ENCODE assay signal across 11 cellular contexts in genomic region chr6:31179896-31180295, GRCh38. TPM values are rescaled to one million over a fixed set of nuclear protein-coding genes. Genes with fewer than 3 reads are reported as not detected.
A peak's percentile ranks its signal among the peaks of the same experiment; 100 is the strongest.
DNase-seq lines count a peak whose midpoint lies in the region; ATAC-seq and TF ChIP-seq lines count a peak whose summit lies in the region.
"Had no signal": no experiment of that assay in that cellular context is flagged by ENCODE, and none has a peak within 500 bp of the region (broad histone marks: within the 10 kb centered on the region; RNA-seq: fewer than 3 reads in every experiment).

No MANE protein-coding gene starts in this region.

- H3K36me3 ChIP-seq in BJ (ENCODE audit: control insufficient read depth, insufficient read depth, low read length) (no peaks in the 10 kb centered on the region), OCI-LY3 (replicated peaks; ENCODE audit: low read depth, low read length) (peaks cover 8% of the 10 kb centered on the region), parathyroid adenoma (ENCODE audit: control insufficient read depth, insufficient read depth, low read length) (no peaks in the 10 kb centered on the region)
- H3K36me3 ChIP-seq in effector memory CD4-positive, alpha-beta T cell (ENCODE audit: control insufficient read depth, insufficient read depth, low read length), result no peaks in the 10 kb centered on the region

- H3K27me3 ChIP-seq in BJ (ENCODE audit: control insufficient read depth, insufficient read depth, low read length), result no peaks in the 10 kb centered on the region
- H3K27me3 ChIP-seq in OCI-LY3 (ENCODE audit: low read depth, low read length), result no peaks in the 10 kb centered on the region
- no peaks in the 10 kb centered on the region for H3K27me3 ChIP-seq in effector memory CD4-positive, alpha-beta T cell (replicated peaks; ENCODE audit: control insufficient read depth, insufficient read depth, low read length, poor library complexity, severe bottlenecking)
- no peaks in the 10 kb centered on the region for H3K27me3 ChIP-seq in parathyroid adenoma (ENCODE audit: control insufficient read depth, insufficient read depth, low read length)

- no peak for DNase-seq in BJ (ENCODE audit: low read depth)
- no peak for DNase-seq in effector memory CD4-positive, alpha-beta T cell
- no peak for DNase-seq in D341Med (ENCODE audit: low spot score)
- no peak for DNase-seq in GDM1 (lab: John Stamatoyannopoulos, UW)
- DNase-seq: NCI-H1105, NCI-H526, SIG-M5 had no signal

- TF ChIP-seq CTCF in BJ (IDR thresholded peaks at IDR 0.05; ENCODE audit: insufficient read depth, low read depth, low read length) (no peak), OCI-LY3 (IDR thresholded peaks at IDR 0.05; ENCODE audit: low read depth, low read length) (no peak), parathyroid adenoma (IDR thresholded peaks at IDR 0.05) (no peak)

- H3K9me3 ChIP-seq in OCI-LY3 (ENCODE audit: insufficient read depth, low read length) (no peaks in the 10 kb centered on the region), parathyroid adenoma (ENCODE audit: control insufficient read depth, low read length) (no peaks in the 10 kb centered on the region)
- H3K9me3 ChIP-seq in effector memory CD4-positive, alpha-beta T cell (ENCODE audit: control insufficient read depth, low read length), result no peaks in the 10 kb centered on the region

- H3K79me2 ChIP-seq in OCI-LY3 (ENCODE audit: low read length) (peaks cover 94% of the 10 kb centered on the region), parathyroid adenoma (no peaks in the 10 kb centered on the region)

- H3K27ac ChIP-seq in OCI-LY3 (ENCODE audit: low read length), result no peak overlapping the region
- H3K27ac ChIP-seq in effector memory CD4-positive, alpha-beta T cell (ENCODE audit: insufficient read depth, low read length, poor library complexity, severe bottlenecking), result no peak overlapping the region
- peak overlapping the region; percentile 36 for H3K27ac ChIP-seq in parathyroid adenoma

- CTCF ChIA-PET in BJ (lab: Yijun Ruan, JAX), result interaction anchor here (1.2 kb wide), 1 partner anchor 51 kb away, joined by 3 read pairs; no protein-coding TSS in a partner anchor

- H2AFZ ChIP-seq in OCI-LY3 (ENCODE audit: low read depth, low read length), result no peak overlapping the region
- peak overlapping the region; percentile 63 for H2AFZ ChIP-seq in parathyroid adenoma

- peaks cover 37% of the 10 kb centered on the region for H3K4me1 ChIP-seq in OCI-LY3 (ENCODE audit: low read length)
- peaks cover 8% of the 10 kb centered on the region for H3K4me1 ChIP-seq in effector memory CD4-positive, alpha-beta T cell (ENCODE audit: control insufficient read depth, insufficient read depth, low read length, poor library complexity, severe bottlenecking)
- H3K4me1 ChIP-seq in parathyroid adenoma, result peaks cover 3% of the 10 kb centered on the region

- H3K4me3 ChIP-seq in BJ (ENCODE audit: low read depth, low read length), result peak overlapping the region; percentile 49
- no peak overlapping the region for H3K4me3 ChIP-seq in OCI-LY3 (ENCODE audit: low read length)
- H3K4me3 ChIP-seq in effector memory CD4-positive, alpha-beta T cell (ENCODE audit: insufficient read depth, low read depth, low read length, poor library complexity, severe bottlenecking), result peak overlapping the region; percentile 44
- H3K4me3 ChIP-seq in parathyroid adenoma (ENCODE audit: low read depth, low read length), result no peak overlapping the region

- H3K4me2 ChIP-seq in OCI-LY3 (ENCODE audit: low read length) (peak overlapping the region; percentile 14; the same call in 1 of the 2 replicates), parathyroid adenoma (ENCODE audit: low read length) (no peak overlapping the region)

- POLR2A ChIA-PET in BJ (lab: Charles Lee), result no interaction called here

- no peak overlapping the region for H3K9ac ChIP-seq in OCI-LY3 (ENCODE audit: low read length)
- H3K9ac ChIP-seq in parathyroid adenoma, result no peak overlapping the region

- peaks cover 24% of the 10 kb centered on the region for H4K20me1 ChIP-seq in OCI-LY3 (ENCODE audit: insufficient read depth, low read length)

- ATAC-seq in HG03039 (IDR thresholded peaks at IDR 0.05; ENCODE audit: unreplicated experiment) (no peak), HG02642 (IDR thresholded peaks at IDR 0.05; ENCODE audit: poor library complexity, unreplicated experiment) (no peak)

RNA-seq across cellular contexts. Expression of gene POU5F1, which starts 9.4 kb away (rescaled TPM):
- 0.11 and 0.22 TPM in 2 replicates for polyA plus RNA-seq in BJ (2011; rRNA removed)
- polyA minus RNA-seq in BJ (2011; rRNA and poly(A)+ RNA removed), result not detected in 2 replicates

RNA-seq across cellular contexts. Expression of gene TCF19, which starts 21.5 kb away (rescaled TPM):
- 8.5 and 10.4 TPM in 2 replicates for polyA plus RNA-seq in BJ (2011; rRNA removed)
- polyA minus RNA-seq in BJ (2011; rRNA and poly(A)+ RNA removed), result 5.1 and 7.3 TPM in 2 replicates

RNA-seq across cellular contexts. Expression of gene CCHCR1, which starts 22.3 kb away (rescaled TPM):
- 11.0 and 15.5 TPM in 2 replicates for polyA plus RNA-seq in BJ (2011; rRNA removed)
- polyA minus RNA-seq in BJ (2011; rRNA and poly(A)+ RNA removed), result 7.7 and 7.9 TPM in 2 replicates

RNA-seq across cellular contexts. Expression of gene PSORS1C2, which starts 41.0 kb away (rescaled TPM):
- not detected in 2 replicates for polyA plus RNA-seq in BJ (2011; rRNA removed)
- polyA minus RNA-seq in BJ (2011; rRNA and poly(A)+ RNA removed), result not detected in 2 replicates

RNA-seq across cellular contexts. Expression of gene CDSN, which starts 59.6 kb away (rescaled TPM):
- not detected in 2 replicates for polyA plus RNA-seq in BJ (2011; rRNA removed)
- not detected in 2 replicates for polyA minus RNA-seq in BJ (2011; rRNA and poly(A)+ RNA removed)

Comparison
In these comparisons a context has a peak if more than half of its experiments do, and no peak if none do; other contexts are left out.
1. H3K4me3 ChIP-seq: peak in BJ (single experiment) and effector memory CD4-positive, alpha-beta T cell (single experiment); none in OCI-LY3 (single experiment) and parathyroid adenoma (single experiment).